14 cellular contexts compared by ENCODE assay signal in genomic region chr15:57019496-57020160, GRCh38.
A peak's percentile ranks its signal among the peaks of the same experiment; 100 is the strongest.
DNase-seq lines count a peak whose midpoint lies in the region; ATAC-seq and TF ChIP-seq lines count a peak whose summit lies in the region.
"Had no signal": no experiment of that assay in that cellular context is flagged by ENCODE, and none has a peak within 500 bp of the region (broad histone marks: within the 10 kb centered on the region; RNA-seq: fewer than 3 reads in every experiment).

No MANE protein-coding gene starts in this region.

- no peaks in the 10 kb centered on the region for H3K36me3 ChIP-seq in tibial artery
- H3K36me3 ChIP-seq: SJCRH30 had no signal

- peak; percentile 6 for DNase-seq in DMS 273 (lab: John Stamatoyannopoulos, UW; ENCODE audit: unreplicated experiment)
- no peak for DNase-seq in DMS 273 treated with DMSO at 0.1 percent for 48 hours (lab: John Stamatoyannopoulos, UW)
- DNase-seq in dermis blood vessel endothelial cell, result peak; percentile 19
- peak; percentile 20 for DNase-seq in kidney tubule cell (ENCODE audit: low spot score)
- peak in 1 of 2 donors; percentile 49 for DNase-seq in tibial artery
- no peak for DNase-seq in activated naive CD4-positive, alpha-beta T cell treated with Interleukin-2 at 50 U/mL for 16 hours
- DNase-seq in DMS53 (lab: John Stamatoyannopoulos, UW), result no peak
- DNase-seq: amygdala; CD4-positive, alpha-beta memory T cell; foreskin keratinocyte; NCI-H1105 treated with DMSO at 0.1 percent for 48 hours; SJCRH30 had no signal

- H3K9me3 ChIP-seq in tibial artery, result no peaks in the 10 kb centered on the region

- peak overlapping the region; percentile 29 to 32 for H3K27ac ChIP-seq in tibial artery
- H3K27ac ChIP-seq: 22Rv1, foreskin keratinocyte, SJCRH30 had no signal

- no peak for ATAC-seq in HG03135 (IDR thresholded peaks at IDR 0.05; ENCODE audit: unreplicated experiment)
- ATAC-seq: foreskin keratinocyte had no signal

- no peak for TF ChIP-seq CTCF in tibial artery (IDR thresholded peaks at IDR 0.05)

- no peaks in the 10 kb centered on the region for H3K27me3 ChIP-seq in tibial artery
- H3K27me3 ChIP-seq: foreskin keratinocyte, SJCRH30 had no signal

- intact Hi-C loops in tibial artery (cut with DNase I; ENCODE audit: low total_unique reads), result no loop called here

- H3K4me3 ChIP-seq in tibial artery, result no peak overlapping the region
- H3K4me3 ChIP-seq: SJCRH30 had no signal

- H3K4me1 ChIP-seq in tibial artery, result peaks cover 0 to 34% (median 11%) of the 10 kb centered on the region in 4 donors
- H3K4me1 ChIP-seq: SJCRH30 had no signal

Comparison
In these comparisons a context has a peak if more than half of its experiments do, and no peak if none do; other contexts are left out.
1. DNase-seq: peak in DMS 273 (single experiment), dermis blood vessel endothelial cell (single experiment) and kidney tubule cell (single experiment); none in DMS 273 treated with DMSO at 0.1 percent for 48 hours (single experiment), activated naive CD4-positive, alpha-beta T cell treated with Interleukin-2 at 50 U/mL for 16 hours (single experiment) and DMS53 (single experiment).